ENCODE assay signal across 9 cellular contexts in genomic region chr18:79422022-79422782, GRCh38. TPM values are rescaled to one million over a fixed set of nuclear protein-coding genes. Genes with fewer than 3 reads are reported as not detected.
DNase-seq lines count a peak whose midpoint lies in the region; ATAC-seq and TF ChIP-seq lines count a peak whose summit lies in the region.
"Had no signal": no experiment of that assay in that cellular context is flagged by ENCODE, and none has a peak within 500 bp of the region (broad histone marks: within the 10 kb centered on the region; RNA-seq: fewer than 3 reads in every experiment).

No MANE protein-coding gene starts in this region.

- intact Hi-C loops in activated T-helper 2 cell treated with anti-CD3 and anti-CD28 coated beads, Interferon-gamma antibody, Interleukin-2, Interleukin-4, amounts not matched to agents 10 μg/mL and 5 μg/mL and 100 μg/mL, durations not matched to agents 14 hours and 24 hours and 36 hours (cut with micrococcal nuclease), result no loop called here

- peak; percentile 78 for ATAC-seq in GM19397 (IDR thresholded peaks at IDR 0.05; ENCODE audit: unreplicated experiment)
- peak; percentile 88 for ATAC-seq in HG03342 (IDR thresholded peaks at IDR 0.05; ENCODE audit: unreplicated experiment)

- no peak for TF ChIP-seq CTCF in fibroblast of mammary gland (conservative IDR thresholded peaks at IDR 0.05; ENCODE audit: control insufficient read depth, insufficient read depth, low read depth, low read length)

- peaks cover 13% of the 10 kb centered on the region for H3K4me1 Mint-ChIP-seq in activated T-helper 2 cell treated with anti-CD3 and anti-CD28 coated beads, Interferon-gamma antibody, Interleukin-2, Interleukin-4, amounts not matched to agents 10 μg/mL and 5 μg/mL and 100 μg/mL, durations not matched to agents 14 hours and 24 hours and 36 hours (ENCODE audit: low read depth)

- H3K4me3 Mint-ChIP-seq in activated T-helper 2 cell treated with anti-CD3 and anti-CD28 coated beads, Interferon-gamma antibody, Interleukin-2, Interleukin-4, amounts not matched to agents 10 μg/mL and 5 μg/mL and 100 μg/mL, durations not matched to agents 14 hours and 24 hours and 36 hours (ENCODE audit: low read depth), result no peak overlapping the region
- H3K4me3 Mint-ChIP-seq: brain had no signal

- peak; percentile 13 for DNase-seq in ELR (ENCODE audit: low read depth)
- peak; percentile 80 for DNase-seq in fibroblast of mammary gland (ENCODE audit: low read depth)
- DNase-seq in NCI-H1694 treated with DMSO at 0.1 percent for 48 hours (lab: John Stamatoyannopoulos, UW), result no peak
- DNase-seq in islet precursor cell, result no peak
- no peak for DNase-seq in NCI-H82 (lab: John Stamatoyannopoulos, UW)
- no peak for DNase-seq in activated T-helper 2 cell treated with anti-CD3 and anti-CD28 coated beads, Interferon-gamma antibody, Interleukin-2, Interleukin-4, amounts not matched to agents 10 μg/mL and 5 μg/mL and 100 μg/mL, durations not matched to agents 14 hours and 24 hours and 36 hours (ENCODE audit: low spot score)

- H3K27me3 Mint-ChIP-seq in activated T-helper 2 cell treated with anti-CD3 and anti-CD28 coated beads, Interferon-gamma antibody, Interleukin-2, Interleukin-4, amounts not matched to agents 10 μg/mL and 5 μg/mL and 100 μg/mL, durations not matched to agents 14 hours and 24 hours and 36 hours (ENCODE audit: low read depth), result no peaks in the 10 kb centered on the region

- no peak overlapping the region for H3K4me3 ChIP-seq in fibroblast of mammary gland (ENCODE audit: control insufficient read depth, low read depth, low read length)

- H3K36me3 Mint-ChIP-seq in activated T-helper 2 cell treated with anti-CD3 and anti-CD28 coated beads, Interferon-gamma antibody, Interleukin-2, Interleukin-4, amounts not matched to agents 10 μg/mL and 5 μg/mL and 100 μg/mL, durations not matched to agents 14 hours and 24 hours and 36 hours (ENCODE audit: low read depth), result peaks cover 43% of the 10 kb centered on the region
- H3K36me3 Mint-ChIP-seq: brain had no signal

- no peak overlapping the region for H3K27ac Mint-ChIP-seq in activated T-helper 2 cell treated with anti-CD3 and anti-CD28 coated beads, Interferon-gamma antibody, Interleukin-2, Interleukin-4, amounts not matched to agents 10 μg/mL and 5 μg/mL and 100 μg/mL, durations not matched to agents 14 hours and 24 hours and 36 hours

- no peaks in the 10 kb centered on the region for H3K9me3 Mint-ChIP-seq in activated T-helper 2 cell treated with anti-CD3 and anti-CD28 coated beads, Interferon-gamma antibody, Interleukin-2, Interleukin-4, amounts not matched to agents 10 μg/mL and 5 μg/mL and 100 μg/mL, durations not matched to agents 14 hours and 24 hours and 36 hours

RNA-seq across cellular contexts. Expression of gene NFATC1, which starts 26.5 kb away (rescaled TPM):
- total RNA-seq in activated T-helper 2 cell treated with anti-CD3 and anti-CD28 coated beads, Interferon-gamma antibody, Interleukin-2, Interleukin-4, amounts not matched to agents 10 μg/mL and 5 μg/mL and 100 μg/mL, durations not matched to agents 14 hours and 24 hours and 36 hours, result 95.0 and 99.9 TPM in 2 replicates

Comparison
In these comparisons a context has a peak if more than half of its experiments do, and no peak if none do; other contexts are left out.
1. DNase-seq: peak in ELR (single experiment) and fibroblast of mammary gland (single experiment); none in NCI-H1694 treated with DMSO at 0.1 percent for 48 hours (single experiment), islet precursor cell (single experiment), NCI-H82 (single experiment) and activated T-helper 2 cell treated with anti-CD3 and anti-CD28 coated beads, Interferon-gamma antibody, Interleukin-2, Interleukin-4, amounts not matched to agents 10 μg/mL and 5 μg/mL and 100 μg/mL, durations not matched to agents 14 hours and 24 hours and 36 hours (single experiment).